Comparison of ENCODE assay signal across 22 cellular contexts in genomic region chr7:80954181-80954580, GRCh38. TPM values are rescaled to one million over a fixed set of nuclear protein-coding genes. Genes with fewer than 3 reads are reported as not detected.
DNase-seq lines count a peak whose midpoint lies in the region; FAIRE-seq and TF ChIP-seq lines count a peak whose summit lies in the region.
"Had no signal": no experiment of that assay in that cellular context is flagged by ENCODE, and none has a peak within 500 bp of the region (broad histone marks: within the 10 kb centered on the region; RNA-seq: fewer than 3 reads in every experiment).

No MANE protein-coding gene starts in this region.

- no peak for TF ChIP-seq CTCF in transverse colon (IDR thresholded peaks at IDR 0.05)

- TF ChIP-seq RAD21 in Ishikawa (IDR thresholded peaks at IDR 0.05; ENCODE audit: low read depth) = no peak

- H3K27ac ChIP-seq in SK-N-MC = peak overlapping the region; percentile 60
- no peak overlapping the region for H3K27ac ChIP-seq in transverse colon
- H3K27ac ChIP-seq: BLaER1 treated with 17β-estradiol and CSF1 and Interleukin-3, amounts not matched to agents 10 nM and 100 nM had no signal

- H3K36me3 ChIP-seq in SK-N-MC (ENCODE audit: insufficient read depth, low read length) (no peaks in the 10 kb centered on the region), transverse colon (no peaks in the 10 kb centered on the region)
- H3K36me3 ChIP-seq: BLaER1 treated with 17β-estradiol and CSF1 and Interleukin-3, amounts not matched to agents 10 nM and 100 nM had no signal

- TF ChIP-seq EP300 in Ishikawa (IDR thresholded peaks at IDR 0.05; ENCODE audit: borderline replicate concordance) = no peak
- no peak for TF ChIP-seq EP300 in transverse colon (IDR thresholded peaks at IDR 0.05; ENCODE audit: low read depth)

- no peak overlapping the region for H3K9ac ChIP-seq in SK-N-MC (ENCODE audit: insufficient read length)
- H3K9ac ChIP-seq: BLaER1 treated with 17β-estradiol and CSF1 and Interleukin-3, amounts not matched to agents 10 nM and 100 nM had no signal

- no peak for FAIRE-seq in RCC 7860 (lab: Jason Lieb, UNC)
- FAIRE-seq: G401.6, GM12891, H54, HepG2 had no signal

- DNase-seq in SK-N-MC (ENCODE audit: low read depth, low spot score) = no peak
- DNase-seq in myocyte (ENCODE audit: low read depth) = peak; percentile 90
- DNase-seq in RCC 7860 (ENCODE audit: low spot score) = no peak
- DNase-seq in COLO668 (lab: John Stamatoyannopoulos, UW; ENCODE audit: unreplicated experiment) = no peak
- no peak for DNase-seq in activated effector memory CD4-positive, alpha-beta T cell treated with anti-CD3 and anti-CD28 coated beads, Interleukin-2, amount 50 U/mL, for 16 hours
- DNase-seq in transverse colon = no peak
- DNase-seq: CD8-positive, alpha-beta T cell; COR-L47; DMS 273 treated with DMSO at 0.1 percent for 48 hours; DMS53; DND-41; HCEC 1CT; HFFc6 had no signal

- WGBS in transverse colon (ENCODE audit: low coverage in 1 of 2), 2 donors = 39 to 43% methylated on average over 1 of the region's 1 CpG

- H3K9me3 ChIP-seq in SK-N-MC (ENCODE audit: low read depth, low read length) (no peaks in the 10 kb centered on the region), transverse colon (no peaks in the 10 kb centered on the region)

- H3K4me3 ChIP-seq in SK-N-MC (peak overlapping the region; percentile 50; the same call in 1 of the 2 replicates), transverse colon (no peak overlapping the region)
- H3K4me3 ChIP-seq: BLaER1 treated with 17β-estradiol and CSF1 and Interleukin-3, amounts not matched to agents 10 nM and 100 nM; GM23338 had no signal

- TF ChIP-seq POLR2A in transverse colon (IDR thresholded peaks at IDR 0.05) = no peak

- in situ Hi-C loops in transverse colon (cut with MboI; ENCODE audit: low pct_ligation_motif_present in 1 of 4, low pct_unique_long_range_greater_than_20kb in 1 of 4, low sequenced_read_pairs in 3 of 4) = no loop called here

- no peaks in the 10 kb centered on the region for H3K4me1 ChIP-seq in transverse colon
- H3K4me1 ChIP-seq: BLaER1 treated with 17β-estradiol and CSF1 and Interleukin-3, amounts not matched to agents 10 nM and 100 nM had no signal

- H3K27me3 ChIP-seq in transverse colon = no peaks in the 10 kb centered on the region
- H3K27me3 ChIP-seq: BLaER1 treated with 17β-estradiol and CSF1 and Interleukin-3, amounts not matched to agents 10 nM and 100 nM had no signal

- intact Hi-C loops in transverse colon (cut with DNase I; ENCODE audit: low total_unique reads) = no loop called here

TF ChIP-seq in Ishikawa, 13 proteins besides CTCF, POLR2A, EP300 and RAD21:
- TF ChIP-seq TAF1 (IDR thresholded peaks at IDR 0.05; ENCODE audit: low read depth) (no peak), NFIC (IDR thresholded peaks at IDR 0.05) (peak; percentile 41), TCF12 (IDR thresholded peaks at IDR 0.05; ENCODE audit: low read depth) (no peak), FOXM1 (IDR thresholded peaks at IDR 0.05; ENCODE audit: borderline replicate concordance, low read depth) (no peak), YY1 (IDR thresholded peaks at IDR 0.05; ENCODE audit: low read depth) (no peak), CREB1 (IDR thresholded peaks at IDR 0.05; ENCODE audit: low read depth) (no peak), ZBTB7A (IDR thresholded peaks at IDR 0.05; ENCODE audit: low read depth) (no peak), REST (IDR thresholded peaks at IDR 0.05; ENCODE audit: low read depth) (no peak), CEBPB (IDR thresholded peaks at IDR 0.05) (no peak), TEAD4 (IDR thresholded peaks at IDR 0.05) (peak; percentile 19; the same call in 1 of the 2 replicates), EGR1 (IDR thresholded peaks at IDR 0.05) (no peak), USF1 (IDR thresholded peaks at IDR 0.05) (no peak)

RNA-seq across cellular contexts. Expression of gene SEMA3C, which starts 35.3 kb away (rescaled TPM):
- total RNA-seq in myocyte (165 and 180 TPM in 2 replicates), transverse colon (10 to 100 TPM; 34.0 to 83.8 (median 79.9) TPM)
- 231 TPM for polyA plus RNA-seq in myocyte (2012)
- total RNA-seq: B cell; CD8-positive, alpha-beta T cell had no signal
- polyA plus RNA-seq: IgD-negative memory B cell had no signal
